Comparison of ENCODE assay signal across 9 cellular contexts in the genomic region with DNA sequence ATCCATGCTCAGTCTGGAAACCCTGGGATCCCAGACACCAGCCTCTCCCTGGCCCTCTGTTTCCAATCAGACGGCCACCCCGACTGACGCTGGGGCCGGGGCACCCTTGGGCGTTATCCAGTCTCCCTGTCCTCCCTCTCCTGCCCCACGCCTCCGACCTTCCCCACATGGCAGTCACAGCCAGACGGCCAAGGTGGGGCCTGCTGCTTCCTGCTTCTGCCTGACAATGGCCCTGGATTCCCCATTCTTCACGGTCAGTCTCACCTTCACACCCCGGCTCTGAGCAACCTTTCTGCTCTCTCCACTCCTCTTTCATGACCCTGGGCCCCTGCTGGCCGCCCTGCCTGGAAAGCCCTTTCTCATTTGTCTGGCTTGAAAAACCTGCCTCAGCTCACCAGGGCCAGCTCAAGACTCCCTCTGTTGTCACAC. TPM values are rescaled to one million over a fixed set of nuclear protein-coding genes. Genes with fewer than 3 reads are reported as not detected.
A peak's percentile ranks its signal among the peaks of the same experiment; 100 is the strongest.
DNase-seq lines count a peak whose midpoint lies in the region; ATAC-seq and TF ChIP-seq lines count a peak whose summit lies in the region.
"Had no signal": no experiment of that assay in that cellular context is flagged by ENCODE, and none has a peak within 500 bp of the region (broad histone marks: within the 10 kb centered on the region; RNA-seq: fewer than 3 reads in every experiment).

No MANE protein-coding gene starts in this region.

- H2BK12ac ChIP-seq in trophoblast cell (ENCODE audit: low read length), result no peak overlapping the region

- H3K14ac ChIP-seq in trophoblast cell (ENCODE audit: low read length), result no peak overlapping the region

- H2AFZ ChIP-seq in trophoblast cell (ENCODE audit: insufficient read depth, low read length, poor library complexity), result no peak overlapping the region
- H2AFZ ChIP-seq: GM23248 had no signal

- H4K91ac ChIP-seq in trophoblast cell (ENCODE audit: low read depth, low read length), result no peak overlapping the region

- H2AK5ac ChIP-seq in trophoblast cell (ENCODE audit: low read length), result no peak overlapping the region

- POLR2A ChIA-PET in WTC11 (lab: Charles Lee), result interaction anchor here (0.7 kb wide), 1 partner anchor 11 kb away, joined by 3 read pairs; no protein-coding TSS in a partner anchor

- no peak overlapping the region for H3K4ac ChIP-seq in trophoblast cell (ENCODE audit: low read depth, low read length)

- no peak for TF ChIP-seq CTCF in WTC11 (IDR thresholded peaks at IDR 0.05)

- H3K27ac ChIP-seq in SJCRH30 (no peak overlapping the region), trophoblast cell (ENCODE audit: low read depth, low read length) (no peak overlapping the region)
- H3K27ac ChIP-seq: GM23248 had no signal

- no peak overlapping the region for H3K9ac ChIP-seq in trophoblast cell (ENCODE audit: low read length)
- H3K9ac ChIP-seq: GM23248 had no signal

- H3K27me3 Mint-ChIP-seq in stimulated activated naive CD8-positive, alpha-beta T cell treated with anti-CD3 and anti-CD28 coated beads, Interleukin-15, Interleukin-2, amounts not matched to agents 100 ng/mL and 50 ng/mL, for 24 hours, result peaks cover 47% of the 10 kb centered on the region
- H3K27me3 Mint-ChIP-seq in WTC11 (ENCODE audit: low read depth), result no peaks in the 10 kb centered on the region

- H3K4me1 Mint-ChIP-seq in stimulated activated naive CD8-positive, alpha-beta T cell treated with anti-CD3 and anti-CD28 coated beads, Interleukin-15, Interleukin-2, amounts not matched to agents 100 ng/mL and 50 ng/mL, for 24 hours (ENCODE audit: low read depth), result peaks cover 41% of the 10 kb centered on the region
- H3K4me1 Mint-ChIP-seq in WTC11, result peaks cover 64% of the 10 kb centered on the region

- no peak overlapping the region for H4K12ac ChIP-seq in trophoblast cell (ENCODE audit: low read depth, low read length)

- WGBS in trophoblast cell (ENCODE audit: extremely low coverage, insufficient coverage, insufficient read length), result no CpG with 5 or more reads among the region's 11 CpGs

- H3K79me2 ChIP-seq in trophoblast cell (ENCODE audit: control insufficient read depth, insufficient read depth, low read length, poor library complexity), result no peaks in the 10 kb centered on the region

- H3K27ac Mint-ChIP-seq in stimulated activated naive CD8-positive, alpha-beta T cell treated with anti-CD3 and anti-CD28 coated beads, Interleukin-15, Interleukin-2, amounts not matched to agents 100 ng/mL and 50 ng/mL, for 24 hours, result peak overlapping the region; percentile 84
- peak overlapping the region; percentile 88 for H3K27ac Mint-ChIP-seq in WTC11

- H3K4me3 ChIP-seq in SJCRH30, result no peak overlapping the region
- H3K4me3 ChIP-seq in trophoblast cell (ENCODE audit: low read depth, low read length), result no peak overlapping the region
- H3K4me3 ChIP-seq: GM23248 had no signal

- no peak for ATAC-seq in stimulated activated naive CD8-positive, alpha-beta T cell treated with anti-CD3 and anti-CD28 coated beads, Interleukin-15, Interleukin-2, amounts not matched to agents 100 U/mL and 50 U/mL, for 24 hours
- ATAC-seq in WTC11, result peak; percentile 77
- no peak for ATAC-seq in GM18870 (IDR thresholded peaks at IDR 0.05; ENCODE audit: unreplicated experiment)
- ATAC-seq in GM21825 (IDR thresholded peaks at IDR 0.05; ENCODE audit: unreplicated experiment), result no peak

- no peak overlapping the region for H3K4me2 ChIP-seq in trophoblast cell (ENCODE audit: low read length)

- no peaks in the 10 kb centered on the region for H3K36me3 Mint-ChIP-seq in stimulated activated naive CD8-positive, alpha-beta T cell treated with anti-CD3 and anti-CD28 coated beads, Interleukin-15, Interleukin-2, amounts not matched to agents 100 ng/mL and 50 ng/mL, for 24 hours (ENCODE audit: low read depth)
- no peaks in the 10 kb centered on the region for H3K36me3 Mint-ChIP-seq in WTC11

- no peak overlapping the region for H4K8ac ChIP-seq in trophoblast cell (ENCODE audit: low read depth, low read length)

- no peak overlapping the region for H3K23ac ChIP-seq in trophoblast cell (ENCODE audit: low read length)

- DNase-seq in stimulated activated naive CD8-positive, alpha-beta T cell treated with anti-CD3 and anti-CD28 coated beads, Interleukin-15, Interleukin-2, amounts not matched to agents 100 U/mL and 50 U/mL, for 24 hours, result no peak
- peak; percentile 59 for DNase-seq in WTC11 (ENCODE audit: low spot score)
- peak; percentile 54 for DNase-seq in iPS-NIHi7 (ENCODE audit: extremely low spot score)
- DNase-seq in SJCRH30, result no peak
- no peak for DNase-seq in trophoblast cell
- DNase-seq: GM23248 had no signal

- no peak overlapping the region for H3K18ac ChIP-seq in trophoblast cell (ENCODE audit: low read length)

- no peaks in the 10 kb centered on the region for H3K36me3 ChIP-seq in SJCRH30
- no peaks in the 10 kb centered on the region for H3K36me3 ChIP-seq in trophoblast cell (ENCODE audit: control insufficient read depth in 1 of 2, insufficient read depth in 2 of 2, low read length in 2 of 2)

- H2BK5ac ChIP-seq in trophoblast cell (ENCODE audit: low read depth, low read length, poor library complexity), result no peak overlapping the region

- H3K27me3 ChIP-seq in SJCRH30 (no peaks in the 10 kb centered on the region), trophoblast cell (ENCODE audit: insufficient read depth, low read length) (no peaks in the 10 kb centered on the region)

- H2BK120ac ChIP-seq in trophoblast cell (ENCODE audit: insufficient read depth, low read length, poor library complexity), result no peak overlapping the region

- H3K79me1 ChIP-seq in trophoblast cell (ENCODE audit: low read length), result no peaks in the 10 kb centered on the region

- H3K9me3 ChIP-seq in SJCRH30 (replicated peaks) (no peaks in the 10 kb centered on the region), trophoblast cell (ENCODE audit: insufficient read depth, low read depth, low read length) (peaks cover 2% of the 10 kb centered on the region)

- peak overlapping the region; percentile 37 for H3K4me3 Mint-ChIP-seq in stimulated activated naive CD8-positive, alpha-beta T cell treated with anti-CD3 and anti-CD28 coated beads, Interleukin-15, Interleukin-2, amounts not matched to agents 100 ng/mL and 50 ng/mL, for 24 hours
- no peak overlapping the region for H3K4me3 Mint-ChIP-seq in WTC11

- H3K4me1 ChIP-seq in SJCRH30, result no peaks in the 10 kb centered on the region
- H3K4me1 ChIP-seq in trophoblast cell (ENCODE audit: control insufficient read depth in 1 of 2, insufficient read depth in 2 of 2, low read length in 2 of 2), result peaks cover 11 to 12% of the 10 kb centered on the region in 2 experiments

- no peaks in the 10 kb centered on the region for H3K9me3 Mint-ChIP-seq in stimulated activated naive CD8-positive, alpha-beta T cell treated with anti-CD3 and anti-CD28 coated beads, Interleukin-15, Interleukin-2, amounts not matched to agents 100 ng/mL and 50 ng/mL, for 24 hours
- no peaks in the 10 kb centered on the region for H3K9me3 Mint-ChIP-seq in WTC11

- CTCF ChIA-PET in WTC11 (lab: Charles Lee), result interaction anchor here (1.0 to 1.7 kb wide), 3 partner anchors 9 to 139 kb away, joined by 4 to 5 read pairs (median 4); a partner anchor contains a TSS

TF ChIP-seq in WTC11, 78 proteins besides CTCF, POLR2A, EP300 and RAD21 (continues in another document):
- TF ChIP-seq, protein P1, sequence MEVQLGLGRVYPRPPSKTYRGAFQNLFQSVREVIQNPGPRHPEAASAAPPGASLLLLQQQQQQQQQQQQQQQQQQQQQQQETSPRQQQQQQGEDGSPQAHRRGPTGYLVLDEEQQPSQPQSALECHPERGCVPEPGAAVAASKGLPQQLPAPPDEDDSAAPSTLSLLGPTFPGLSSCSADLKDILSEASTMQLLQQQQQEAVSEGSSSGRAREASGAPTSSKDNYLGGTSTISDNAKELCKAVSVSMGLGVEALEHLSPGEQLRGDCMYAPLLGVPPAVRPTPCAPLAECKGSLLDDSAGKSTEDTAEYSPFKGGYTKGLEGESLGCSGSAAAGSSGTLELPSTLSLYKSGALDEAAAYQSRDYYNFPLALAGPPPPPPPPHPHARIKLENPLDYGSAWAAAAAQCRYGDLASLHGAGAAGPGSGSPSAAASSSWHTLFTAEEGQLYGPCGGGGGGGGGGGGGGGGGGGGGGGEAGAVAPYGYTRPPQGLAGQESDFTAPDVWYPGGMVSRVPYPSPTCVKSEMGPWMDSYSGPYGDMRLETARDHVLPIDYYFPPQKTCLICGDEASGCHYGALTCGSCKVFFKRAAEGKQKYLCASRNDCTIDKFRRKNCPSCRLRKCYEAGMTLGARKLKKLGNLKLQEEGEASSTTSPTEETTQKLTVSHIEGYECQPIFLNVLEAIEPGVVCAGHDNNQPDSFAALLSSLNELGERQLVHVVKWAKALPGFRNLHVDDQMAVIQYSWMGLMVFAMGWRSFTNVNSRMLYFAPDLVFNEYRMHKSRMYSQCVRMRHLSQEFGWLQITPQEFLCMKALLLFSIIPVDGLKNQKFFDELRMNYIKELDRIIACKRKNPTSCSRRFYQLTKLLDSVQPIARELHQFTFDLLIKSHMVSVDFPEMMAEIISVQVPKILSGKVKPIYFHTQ (CRISPR knock-in tag; IDR thresholded peaks at IDR 0.05), result no peak
- TF ChIP-seq ATF1 (CRISPR knock-in tag; IDR thresholded peaks at IDR 0.05) (no peak), JAZF1 (CRISPR knock-in tag; IDR thresholded peaks at IDR 0.05) (no peak), ZNF423 (CRISPR knock-in tag; IDR thresholded peaks at IDR 0.05) (peak; percentile 43; the same call in 1 of the 2 replicates), TEAD1 (CRISPR knock-in tag; IDR thresholded peaks at IDR 0.05) (0 out of 2 replicates have a peak, but pooled peaks have one; percentile 15), ZNF317 (CRISPR knock-in tag; IDR thresholded peaks at IDR 0.05; ENCODE audit: borderline replicate concordance, low read depth) (no peak)

RNA-seq across cellular contexts. Expression of a gene that starts 6.6 kb away (rescaled TPM):
- 38.3 to 40.9 TPM (median 40.8 TPM) in 3 replicates for total RNA-seq in WTC11 (2021)
- 19.7 and 19.8 TPM in 2 replicates for total RNA-seq in SJCRH30 (2014; rRNA removed; shearing (Covaris generic))
- 3.1 TPM in 2 replicates for polyA plus RNA-seq in trophoblast cell (2013)

Comparison
In these comparisons a context has a peak if more than half of its experiments do, and no peak if none do; other contexts are left out.
1. DNase-seq: peak in WTC11 (single experiment) and iPS-NIHi7 (single experiment); none in stimulated activated naive CD8-positive, alpha-beta T cell treated with anti-CD3 and anti-CD28 coated beads, Interleukin-15, Interleukin-2, amounts not matched to agents 100 U/mL and 50 U/mL, for 24 hours (single experiment), SJCRH30 (0 of 2) and trophoblast cell (0 of 2).